Comparison of ENCODE assay signal across 14 cellular contexts in genomic region chrX:127038065-127038464, GRCh38.
A peak's percentile ranks its signal among the peaks of the same experiment; 100 is the strongest.
DNase-seq lines count a peak whose midpoint lies in the region; FAIRE-seq and TF ChIP-seq lines count a peak whose summit lies in the region.
"Had no signal": no experiment of that assay in that cellular context is flagged by ENCODE, and none has a peak within 500 bp of the region (broad histone marks: within the 10 kb centered on the region; RNA-seq: fewer than 3 reads in every experiment).

No MANE protein-coding gene starts in this region.

- no peaks in the 10 kb centered on the region for H3K4me1 Mint-ChIP-seq in neural crest cell
- H3K4me1 Mint-ChIP-seq: activated naive CD8-positive, alpha-beta T cell treated with anti-CD3 and anti-CD28 coated beads, Interleukin-2, amount 10 ng/mL, durations not matched to agents 7 days and 5 days had no signal

- H3K27me3 ChIP-seq in Loucy (ENCODE audit: insufficient read depth, low read length, poor library complexity, severe bottlenecking) (no peaks in the 10 kb centered on the region), bronchial epithelial cell (ENCODE audit: control insufficient read depth, insufficient read depth, low read length) (no peaks in the 10 kb centered on the region)

- no peaks in the 10 kb centered on the region for H3K9me3 Mint-ChIP-seq in neural crest cell
- H3K9me3 Mint-ChIP-seq: activated naive CD8-positive, alpha-beta T cell treated with anti-CD3 and anti-CD28 coated beads, Interleukin-2, amount 10 ng/mL, durations not matched to agents 7 days and 5 days had no signal

- no peaks in the 10 kb centered on the region for H3K79me2 ChIP-seq in Loucy (ENCODE audit: insufficient read depth, low read length)

- DNase-seq in NCI-H82 (lab: John Stamatoyannopoulos, UW) (peak; percentile 46), NCI-H82 treated with DMSO at 0.1 percent for 48 hours (lab: John Stamatoyannopoulos, UW; ENCODE audit: unreplicated experiment) (no peak), bronchial epithelial cell (ENCODE audit: low read depth) (peak; percentile 1), neural crest cell (ENCODE audit: low read depth, low spot score) (no peak), dermis blood vessel endothelial cell (no peak), SW480 (ENCODE audit: low spot score) (no peak)
- no peak for DNase-seq in activated naive CD4-positive, alpha-beta T cell treated with anti-CD3 and anti-CD28 coated beads, Interleukin-2, amount 50 U/mL, for 16 hours
- DNase-seq: activated CD8-positive, alpha-beta memory T cell treated with anti-CD3 and anti-CD28 coated beads, Interleukin-2, amount 50 U/mL, for 48 hours; activated naive CD8-positive, alpha-beta T cell treated with anti-CD3 and anti-CD28 coated beads, Interleukin-2, amount 10 ng/mL, durations not matched to agents 7 days and 5 days; cortex of kidney; kidney glomerular epithelial cell; nucleus accumbens; SHP77 treated with DMSO at 0.1 percent for 48 hours had no signal

- no peaks in the 10 kb centered on the region for H3K4me1 ChIP-seq in Loucy (ENCODE audit: insufficient read depth, low read length, poor library complexity, severe bottlenecking)

- H3K4me3 Mint-ChIP-seq in neural crest cell: no peak overlapping the region
- H3K4me3 Mint-ChIP-seq: activated naive CD8-positive, alpha-beta T cell treated with anti-CD3 and anti-CD28 coated beads, Interleukin-2, amount 10 ng/mL, durations not matched to agents 7 days and 5 days had no signal

- no peaks in the 10 kb centered on the region for H3K9me3 ChIP-seq in Loucy (ENCODE audit: insufficient read depth, low read depth, low read length)

- H3K4me3 ChIP-seq in Loucy (ENCODE audit: low read length, poor library complexity, severe bottlenecking): no peak overlapping the region
- no peak overlapping the region for H3K4me3 ChIP-seq in bronchial epithelial cell (ENCODE audit: low read depth, low read length)

- H3K36me3 ChIP-seq in Loucy (ENCODE audit: insufficient read depth, low read length) (no peaks in the 10 kb centered on the region), bronchial epithelial cell (ENCODE audit: control insufficient read depth, insufficient read depth, low read length) (no peaks in the 10 kb centered on the region)

- H3K36me3 Mint-ChIP-seq in neural crest cell (ENCODE audit: low read depth): no peaks in the 10 kb centered on the region
- H3K36me3 Mint-ChIP-seq: activated naive CD8-positive, alpha-beta T cell treated with anti-CD3 and anti-CD28 coated beads, Interleukin-2, amount 10 ng/mL, durations not matched to agents 7 days and 5 days had no signal

- no peaks in the 10 kb centered on the region for H4K20me1 ChIP-seq in Loucy (ENCODE audit: insufficient read depth, low read length, poor library complexity, severe bottlenecking)

- no peak overlapping the region for H3K27ac Mint-ChIP-seq in neural crest cell (ENCODE audit: unreplicated experiment)
- H3K27ac Mint-ChIP-seq: activated naive CD8-positive, alpha-beta T cell treated with anti-CD3 and anti-CD28 coated beads, Interleukin-2, amount 10 ng/mL, durations not matched to agents 7 days and 5 days had no signal

- no peak overlapping the region for H3K9ac ChIP-seq in Loucy (ENCODE audit: low read depth, low read length, poor library complexity, severe bottlenecking)

- H2AFZ ChIP-seq in Loucy (ENCODE audit: low read length): no peak overlapping the region

- H3K4me2 ChIP-seq in Loucy (ENCODE audit: low read depth, low read length, poor library complexity, severe bottlenecking): no peak overlapping the region

- FAIRE-seq in bronchial epithelial cell (lab: Jason Lieb, UNC): no peak

- no peaks in the 10 kb centered on the region for H3F3A ChIP-seq in Loucy (ENCODE audit: low read depth)

- H3K27me3 Mint-ChIP-seq in neural crest cell (ENCODE audit: low read depth): no peaks in the 10 kb centered on the region
- H3K27me3 Mint-ChIP-seq: activated naive CD8-positive, alpha-beta T cell treated with anti-CD3 and anti-CD28 coated beads, Interleukin-2, amount 10 ng/mL, durations not matched to agents 7 days and 5 days had no signal

- TF ChIP-seq CTCF in Loucy (conservative IDR thresholded peaks at IDR 0.05; ENCODE audit: low read length) (peak; percentile 42), bronchial epithelial cell (IDR thresholded peaks at IDR 0.05; ENCODE audit: insufficient read depth, low read length, severe bottlenecking) (no peak), neural crest cell (conservative IDR thresholded peaks at IDR 0.05) (peak; percentile 66)

- no peaks in the 10 kb centered on the region for H3K9me2 ChIP-seq in Loucy (replicated peaks; ENCODE audit: low read depth, low read length)

Comparison
In these comparisons a context has a peak if more than half of its experiments do, and no peak if none do; other contexts are left out.
1. DNase-seq: peak in NCI-H82 (single experiment) and bronchial epithelial cell (single experiment); none in NCI-H82 treated with DMSO at 0.1 percent for 48 hours (single experiment), neural crest cell (single experiment), dermis blood vessel endothelial cell (single experiment), SW480 (single experiment) and activated naive CD4-positive, alpha-beta T cell treated with anti-CD3 and anti-CD28 coated beads, Interleukin-2, amount 50 U/mL, for 16 hours (single experiment).